Comparison of ENCODE assay signal across 1 cellular context in genomic region chr19:36141039-36141914, GRCh38.
TF ChIP-seq lines count a peak whose summit lies in the region.

No MANE protein-coding gene starts in this region.

TF ChIP-seq in IMR-90, 13 proteins besides CTCF, POLR2A, EP300 and RAD21 (continued from another document):
- TF ChIP-seq, protein P1, sequence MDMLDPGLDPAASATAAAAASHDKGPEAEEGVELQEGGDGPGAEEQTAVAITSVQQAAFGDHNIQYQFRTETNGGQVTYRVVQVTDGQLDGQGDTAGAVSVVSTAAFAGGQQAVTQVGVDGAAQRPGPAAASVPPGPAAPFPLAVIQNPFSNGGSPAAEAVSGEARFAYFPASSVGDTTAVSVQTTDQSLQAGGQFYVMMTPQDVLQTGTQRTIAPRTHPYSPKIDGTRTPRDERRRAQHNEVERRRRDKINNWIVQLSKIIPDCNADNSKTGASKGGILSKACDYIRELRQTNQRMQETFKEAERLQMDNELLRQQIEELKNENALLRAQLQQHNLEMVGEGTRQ (IDR thresholded peaks at IDR 0.05; ENCODE audit: low read depth, low read length), result no peak
